Comparison of ENCODE assay signal across 2 cellular contexts in genomic region chr5:180495991-180496741, GRCh38.
TF ChIP-seq lines count a peak whose summit lies in the region.

No MANE protein-coding gene starts in this region.

TF ChIP-seq in GM12878, 131 proteins besides CTCF, POLR2A, EP300 and RAD21 (continued from another document):
- TF ChIP-seq ZBTB40 (IDR thresholded peaks at IDR 0.05; ENCODE audit: borderline replicate concordance) = no peak
- no peak for TF ChIP-seq ETV6 (conservative IDR thresholded peaks at IDR 0.05 in 1 of 2, IDR thresholded peaks at IDR 0.05 in 1 of 2; ENCODE audit: borderline replicate concordance in 1 of 2, low read depth in 1 of 2)
- TF ChIP-seq POU2F2 (IDR thresholded peaks at IDR 0.05; ENCODE audit: borderline replicate concordance, low read depth, low read length) = no peak

TF ChIP-seq in HEK293T, 16 proteins besides CTCF, POLR2A, EP300 and RAD21 (continued from another document):
- TF ChIP-seq LEF1 (IDR thresholded peaks at IDR 0.05; ENCODE audit: borderline replicate concordance) (no peak), PKNOX1 (IDR thresholded peaks at IDR 0.05) (no peak), BHLHE40 (IDR thresholded peaks at IDR 0.05; ENCODE audit: borderline replicate concordance) (no peak), TARDBP (IDR thresholded peaks at IDR 0.05) (no peak), SP1 (IDR thresholded peaks at IDR 0.05) (no peak)
